1 cellular context compared by ENCODE assay signal in genomic region chr1:1609822-1610485, GRCh38.
A peak's percentile ranks its signal among the peaks of the same experiment; 100 is the strongest.
TF ChIP-seq lines count a peak whose summit lies in the region.

No MANE protein-coding gene starts in this region.

TF ChIP-seq in K562, 482 proteins besides CTCF, POLR2A, EP300 and RAD21 (continued from another document and continues in another):
- TF ChIP-seq ZNF512 (tag; IDR thresholded peaks at IDR 0.05): no peak
- TF ChIP-seq EP400 (IDR thresholded peaks at IDR 0.05): no peak
- TF ChIP-seq ZNF133 (CRISPR knock-in tag; IDR thresholded peaks at IDR 0.05): peak; percentile 72; the same call in 1 of the 2 replicates
- TF ChIP-seq GTF2F1 (IDR thresholded peaks at IDR 0.05; ENCODE audit: low read depth, low read length): no peak
- TF ChIP-seq SIRT6 (IDR thresholded peaks at IDR 0.05; ENCODE audit: low read depth, low read length): no peak
- no peak for TF ChIP-seq POU5F1 (IDR thresholded peaks at IDR 0.05; ENCODE audit: borderline replicate concordance, low read depth, low read length, partially characterized antibody)
- TF ChIP-seq NFRKB (IDR thresholded peaks at IDR 0.05; ENCODE audit: low read depth): no peak
- no peak for TF ChIP-seq ZHX1 (conservative IDR thresholded peaks at IDR 0.05; ENCODE audit: low read length)
- no peak for TF ChIP-seq JUN (IDR thresholded peaks at IDR 0.05; ENCODE audit: borderline replicate concordance, low read depth, low read length)
- TF ChIP-seq JUN (CRISPR knock-in tag; IDR thresholded peaks at IDR 0.05; ENCODE audit: borderline replicate concordance): no peak
- TF ChIP-seq ELK3 (CRISPR knock-in tag; IDR thresholded peaks at IDR 0.05): 0 out of 2 replicates have a peak, but pooled peaks have one; percentile 37
- TF ChIP-seq ZBTB43 (CRISPR knock-in tag; IDR thresholded peaks at IDR 0.05): no peak
- TF ChIP-seq RREB1 (CRISPR knock-in tag; IDR thresholded peaks at IDR 0.05): 0 out of 2 replicates have a peak, but pooled peaks have one; percentile 42
- no peak for TF ChIP-seq C11orf30 (IDR thresholded peaks at IDR 0.05; ENCODE audit: low read depth)
- no peak for TF ChIP-seq NKRF (IDR thresholded peaks at IDR 0.05; ENCODE audit: borderline replicate concordance)
- TF ChIP-seq TSHZ1 (CRISPR knock-in tag; IDR thresholded peaks at IDR 0.05): peak; percentile 80
- TF ChIP-seq CBFA2T2 (conservative IDR thresholded peaks at IDR 0.05): no peak
- TF ChIP-seq IRF2 (CRISPR knock-in tag; IDR thresholded peaks at IDR 0.05): no peak
- TF ChIP-seq ETV5 (CRISPR knock-in tag; IDR thresholded peaks at IDR 0.05; ENCODE audit: low read depth): no peak
- TF ChIP-seq PREB (CRISPR knock-in tag; IDR thresholded peaks at IDR 0.05): no peak
- no peak for TF ChIP-seq ZNF785 (CRISPR knock-in tag; IDR thresholded peaks at IDR 0.05)
- no peak for TF ChIP-seq FOXM1 (IDR thresholded peaks at IDR 0.05; ENCODE audit: low read depth)
- TF ChIP-seq FOXM1 (CRISPR knock-in tag; IDR thresholded peaks at IDR 0.05; ENCODE audit: low read depth): no peak
- TF ChIP-seq ZNF140 (CRISPR knock-in tag; IDR thresholded peaks at IDR 0.05): peak; percentile 70; the same call in 1 of the 2 replicates
- TF ChIP-seq PURB (CRISPR knock-in tag; IDR thresholded peaks at IDR 0.05; ENCODE audit: low read depth): no peak
- TF ChIP-seq ZNF584 (CRISPR knock-in tag; IDR thresholded peaks at IDR 0.05; ENCODE audit: low read depth): peak; percentile 64; the same call in 1 of the 2 replicates
- no peak for TF ChIP-seq NEUROD1 (IDR thresholded peaks at IDR 0.05; ENCODE audit: borderline replicate concordance, low read depth, low read length, partially characterized antibody)
- no peak for TF ChIP-seq KAT8 (IDR thresholded peaks at IDR 0.05; ENCODE audit: low read depth)
- TF ChIP-seq GTF2A2 (tag; IDR thresholded peaks at IDR 0.05): peak; percentile 90
- 0 out of 2 replicates have a peak, but pooled peaks have one; percentile 67 for TF ChIP-seq ZNF57 (CRISPR knock-in tag; IDR thresholded peaks at IDR 0.05)
- no peak for TF ChIP-seq NCOA6 (IDR thresholded peaks at IDR 0.05)
- TF ChIP-seq ZNF175 (CRISPR knock-in tag; IDR thresholded peaks at IDR 0.05; ENCODE audit: low read depth): peak; percentile 90
- TF ChIP-seq ZNF311 (CRISPR knock-in tag; IDR thresholded peaks at IDR 0.05): peak; percentile 85
- peak; percentile 62 for TF ChIP-seq ETV1 (tag; conservative IDR thresholded peaks at IDR 0.05; ENCODE audit: low read depth)
- TF ChIP-seq CHD4 (IDR thresholded peaks at IDR 0.05; ENCODE audit: insufficient read depth, insufficient replicate concordance, low read depth, low read length, poor library complexity, severe bottlenecking): no peak
- no peak for TF ChIP-seq KHSRP (IDR thresholded peaks at IDR 0.05)
- TF ChIP-seq ZBED1 (IDR thresholded peaks at IDR 0.05): no peak
- TF ChIP-seq TEAD1 (CRISPR knock-in tag; IDR thresholded peaks at IDR 0.05): peak in 1 of 2 experiments; percentile 92; a peak in 2 of 4 replicates
- no peak for TF ChIP-seq LCOR (CRISPR knock-in tag; IDR thresholded peaks at IDR 0.05)
- no peak for TF ChIP-seq POLR2B (IDR thresholded peaks at IDR 0.05; ENCODE audit: low read depth, partially characterized antibody)
- no peak for TF ChIP-seq SMARCA4 (IDR thresholded peaks at IDR 0.05)
- no peak for TF ChIP-seq MEIS2 (IDR thresholded peaks at IDR 0.05; ENCODE audit: partially characterized antibody)
- no peak for TF ChIP-seq MAX (CRISPR knock-in tag; IDR thresholded peaks at IDR 0.05)
- no peak for TF ChIP-seq CAMTA2 (CRISPR knock-in tag; conservative IDR thresholded peaks at IDR 0.05)
- 0 out of 2 replicates have a peak, but pooled peaks have one; percentile 34 for TF ChIP-seq KDM2B (CRISPR knock-in tag; IDR thresholded peaks at IDR 0.05)
- TF ChIP-seq DNMT1 (IDR thresholded peaks at IDR 0.05): no peak
